Comparison of ENCODE assay signal across 11 cellular contexts in genomic region chr10:43322321-43322720, GRCh38. TPM values are rescaled to one million over a fixed set of nuclear protein-coding genes. Genes with fewer than 3 reads are reported as not detected.
DNase-seq lines count a peak whose midpoint lies in the region; ATAC-seq and TF ChIP-seq lines count a peak whose summit lies in the region.
"Had no signal": no experiment of that assay in that cellular context is flagged by ENCODE, and none has a peak within 500 bp of the region (broad histone marks: within the 10 kb centered on the region; RNA-seq: fewer than 3 reads in every experiment).

No MANE protein-coding gene starts in this region.

- peaks cover 26% of the 10 kb centered on the region for H3K4me1 Mint-ChIP-seq in neural progenitor cell

- H3K9ac ChIP-seq in neural progenitor cell = no peak overlapping the region

- intact Hi-C loops in Right ventricle myocardium superior (cut with DNase I) = no loop called here

- no peak for DNase-seq in RWPE2 (ENCODE audit: low spot score)
- no peak for DNase-seq in Right ventricle myocardium superior
- no peak for DNase-seq in neural progenitor cell (ENCODE audit: low spot score)
- no peak for DNase-seq in SW480 (ENCODE audit: low spot score)
- no peak for DNase-seq in COLO668 (lab: John Stamatoyannopoulos, UW; ENCODE audit: unreplicated experiment)
- DNase-seq: SIG-M5 had no signal

- no peaks in the 10 kb centered on the region for H3K36me3 Mint-ChIP-seq in neural progenitor cell

- H3K4me1 ChIP-seq in RWPE2 (ENCODE audit: insufficient read depth, poor library complexity, severe bottlenecking) (no peaks in the 10 kb centered on the region), neural progenitor cell (peaks cover 14% of the 10 kb centered on the region)

- peak overlapping the region; percentile 72 for H2AFZ ChIP-seq in neural progenitor cell (replicated peaks)

- H3K27me3 ChIP-seq in RWPE2 (ENCODE audit: insufficient read depth, poor library complexity, severe bottlenecking) = no peaks in the 10 kb centered on the region
- no peaks in the 10 kb centered on the region for H3K27me3 ChIP-seq in neural progenitor cell

- H3K27me3 Mint-ChIP-seq in neural progenitor cell (ENCODE audit: insufficient read depth, low read depth) = peaks cover 6% of the 10 kb centered on the region

- no peak for TF ChIP-seq CTCF in 22Rv1 (IDR thresholded peaks at IDR 0.05)
- TF ChIP-seq CTCF in RWPE2 (IDR thresholded peaks at IDR 0.05; ENCODE audit: poor library complexity, severe bottlenecking) = no peak
- no peak for TF ChIP-seq CTCF in neural progenitor cell (IDR thresholded peaks at IDR 0.05)

- no peaks in the 10 kb centered on the region for H4K20me1 ChIP-seq in neural progenitor cell (ENCODE audit: low read depth)

- ATAC-seq in RWPE2 (ENCODE audit: low read depth) (peak; percentile 5; the same call in 1 of the 3 replicates), Right ventricle myocardium superior (ENCODE audit: poor library complexity) (peak; percentile 46), SK-N-SH treated with all-trans-retinoic acid at 6 μM for 48 hours (no peak), HG02840 (IDR thresholded peaks at IDR 0.05; ENCODE audit: low FRiP score, unreplicated experiment) (no peak)

- H3K4me2 ChIP-seq in neural progenitor cell = peak overlapping the region; percentile 76

- peak overlapping the region; percentile 78 for H3K4me3 Mint-ChIP-seq in neural progenitor cell

- H3K36me3 ChIP-seq in RWPE2 (ENCODE audit: low read depth) (no peaks in the 10 kb centered on the region), neural progenitor cell (no peaks in the 10 kb centered on the region)

- H3K27ac ChIP-seq in 22Rv1 (peak overlapping the region; percentile 53), RWPE2 (ENCODE audit: poor library complexity, severe bottlenecking) (no peak overlapping the region), neural progenitor cell (no peak overlapping the region)

- H3K9me3 ChIP-seq in RWPE2 (ENCODE audit: severe bottlenecking) = no peaks in the 10 kb centered on the region
- H3K9me3 ChIP-seq in neural progenitor cell (ENCODE audit: low read depth) = no peaks in the 10 kb centered on the region

- no peaks in the 10 kb centered on the region for H3K79me2 ChIP-seq in neural progenitor cell (ENCODE audit: low read depth)

- H3F3A ChIP-seq in neural progenitor cell (ENCODE audit: low read depth) = peaks cover 10% of the 10 kb centered on the region

- peak overlapping the region; percentile 22 for H3K27ac Mint-ChIP-seq in neural progenitor cell
- H3K27ac Mint-ChIP-seq: activated naive CD4-positive, alpha-beta T cell treated with anti-CD3 and anti-CD28 coated beads for 36 hours had no signal

- H3K9me3 Mint-ChIP-seq in neural progenitor cell = peaks cover 3% of the 10 kb centered on the region
- H3K9me3 Mint-ChIP-seq: activated naive CD4-positive, alpha-beta T cell treated with anti-CD3 and anti-CD28 coated beads for 36 hours had no signal

- H3K4me3 ChIP-seq in RWPE2 (ENCODE audit: severe bottlenecking) (peak overlapping the region; percentile 12), neural progenitor cell (peak overlapping the region; percentile 39)

TF ChIP-seq in SK-N-SH treated with all-trans-retinoic acid at 6 μM for 48 hours, 23 proteins besides CTCF, POLR2A, EP300 and RAD21:
- TF ChIP-seq ZNF8 (CRISPR knock-in tag; IDR thresholded peaks at IDR 0.05) (no peak), BACH2 (CRISPR knock-in tag; IDR thresholded peaks at IDR 0.05; ENCODE audit: borderline replicate concordance) (no peak), PPARA (CRISPR knock-in tag; IDR thresholded peaks at IDR 0.05; ENCODE audit: borderline replicate concordance) (no peak), ZFP3 (CRISPR knock-in tag; IDR thresholded peaks at IDR 0.05) (no peak), TSHZ2 (CRISPR knock-in tag; IDR thresholded peaks at IDR 0.05) (no peak), ISL1 (CRISPR knock-in tag; IDR thresholded peaks at IDR 0.05) (no peak), RARB (CRISPR knock-in tag; IDR thresholded peaks at IDR 0.05) (no peak)
- TF ChIP-seq, protein P1, sequence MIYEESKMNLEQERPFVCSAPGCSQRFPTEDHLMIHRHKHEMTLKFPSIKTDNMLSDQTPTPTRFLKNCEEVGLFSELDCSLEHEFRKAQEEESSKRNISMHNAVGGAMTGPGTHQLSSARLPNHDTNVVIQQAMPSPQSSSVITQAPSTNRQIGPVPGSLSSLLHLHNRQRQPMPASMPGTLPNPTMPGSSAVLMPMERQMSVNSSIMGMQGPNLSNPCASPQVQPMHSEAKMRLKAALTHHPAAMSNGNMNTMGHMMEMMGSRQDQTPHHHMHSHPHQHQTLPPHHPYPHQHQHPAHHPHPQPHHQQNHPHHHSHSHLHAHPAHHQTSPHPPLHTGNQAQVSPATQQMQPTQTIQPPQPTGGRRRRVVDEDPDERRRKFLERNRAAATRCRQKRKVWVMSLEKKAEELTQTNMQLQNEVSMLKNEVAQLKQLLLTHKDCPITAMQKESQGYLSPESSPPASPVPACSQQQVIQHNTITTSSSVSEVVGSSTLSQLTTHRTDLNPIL (CRISPR knock-in tag; IDR thresholded peaks at IDR 0.05; ENCODE audit: low read depth) = no peak

RNA-seq across cellular contexts. Expression of gene FXYD4, which starts 49.1 kb away (rescaled TPM):
- not detected for total RNA-seq in Right ventricle myocardium superior
- total RNA-seq in neural progenitor cell (ENCODE audit: low replicate concordance) = not detected in 2 replicates
- total RNA-seq: activated naive CD4-positive, alpha-beta T cell treated with anti-CD3 and anti-CD28 coated beads for 36 hours; liver had no signal

RNA-seq across cellular contexts. Expression of gene RASGEF1A, which starts 55.5 kb away (rescaled TPM):
- total RNA-seq in Right ventricle myocardium superior (1.6 TPM), neural progenitor cell (ENCODE audit: low replicate concordance) (3.5 and 6.5 TPM in 2 replicates)
- total RNA-seq: activated naive CD4-positive, alpha-beta T cell treated with anti-CD3 and anti-CD28 coated beads for 36 hours had no signal

Comparison
In these comparisons a context has a peak if more than half of its experiments do, and no peak if none do; other contexts are left out.
1. ATAC-seq: peak in RWPE2 (single experiment) and Right ventricle myocardium superior (single experiment); none in SK-N-SH treated with all-trans-retinoic acid at 6 μM for 48 hours (single experiment) and HG02840 (single experiment).